Comparison of ENCODE assay signal across 8 cellular contexts in genomic region chr9:95462419-95463121, GRCh38.
DNase-seq lines count a peak whose midpoint lies in the region; ATAC-seq and TF ChIP-seq lines count a peak whose summit lies in the region.

No MANE protein-coding gene starts in this region.

- H3K4me3 ChIP-seq in AG09309 (ENCODE audit: control insufficient read depth, low read depth, low read length), result peak overlapping the region; percentile 16

- peaks cover 78% of the 10 kb centered on the region for H3K4me1 Mint-ChIP-seq in nephron
- H3K4me1 Mint-ChIP-seq in stimulated activated naive CD8-positive, alpha-beta T cell treated with anti-CD3 and anti-CD28 coated beads, Interleukin-15, Interleukin-2, amounts not matched to agents 100 ng/mL and 50 ng/mL, for 24 hours (ENCODE audit: low read depth), result peaks cover 33% of the 10 kb centered on the region

- ATAC-seq in GM19043 (IDR thresholded peaks at IDR 0.05; ENCODE audit: low read depth, unreplicated experiment), result peak; percentile 97
- ATAC-seq in HG03354 (IDR thresholded peaks at IDR 0.05; ENCODE audit: poor library complexity, severe bottlenecking, unreplicated experiment), result peak; percentile 91

- H3K4me3 Mint-ChIP-seq in nephron, result peak overlapping the region; percentile 59 to 71 (median 70)
- peak overlapping the region; percentile 85 for H3K4me3 Mint-ChIP-seq in stimulated activated naive CD8-positive, alpha-beta T cell treated with anti-CD3 and anti-CD28 coated beads, Interleukin-15, Interleukin-2, amounts not matched to agents 100 ng/mL and 50 ng/mL, for 24 hours

- no peaks in the 10 kb centered on the region for H3K9me3 Mint-ChIP-seq in nephron
- H3K9me3 Mint-ChIP-seq in stimulated activated naive CD8-positive, alpha-beta T cell treated with anti-CD3 and anti-CD28 coated beads, Interleukin-15, Interleukin-2, amounts not matched to agents 100 ng/mL and 50 ng/mL, for 24 hours, result no peaks in the 10 kb centered on the region

- no peak for TF ChIP-seq CTCF in AG09309 (IDR thresholded peaks at IDR 0.05; ENCODE audit: control insufficient read depth, insufficient read depth, low read depth, low read length, missing control alignments)
- no peak for TF ChIP-seq CTCF in nephron (IDR thresholded peaks at IDR 0.05; ENCODE audit: unreplicated experiment in 3 of 3)

- H3K27ac Mint-ChIP-seq in nephron, result peak overlapping the region; percentile 92 to 95 (median 93)
- H3K27ac Mint-ChIP-seq in stimulated activated naive CD8-positive, alpha-beta T cell treated with anti-CD3 and anti-CD28 coated beads, Interleukin-15, Interleukin-2, amounts not matched to agents 100 ng/mL and 50 ng/mL, for 24 hours, result peak overlapping the region; percentile 93

- no peaks in the 10 kb centered on the region for H3K27me3 Mint-ChIP-seq in nephron (ENCODE audit: low read depth)
- peaks cover 4% of the 10 kb centered on the region for H3K27me3 Mint-ChIP-seq in stimulated activated naive CD8-positive, alpha-beta T cell treated with anti-CD3 and anti-CD28 coated beads, Interleukin-15, Interleukin-2, amounts not matched to agents 100 ng/mL and 50 ng/mL, for 24 hours

- H3K36me3 Mint-ChIP-seq in nephron (ENCODE audit: low read depth), result peaks cover 72% of the 10 kb centered on the region
- H3K36me3 Mint-ChIP-seq in stimulated activated naive CD8-positive, alpha-beta T cell treated with anti-CD3 and anti-CD28 coated beads, Interleukin-15, Interleukin-2, amounts not matched to agents 100 ng/mL and 50 ng/mL, for 24 hours (ENCODE audit: low read depth), result peaks cover 21% of the 10 kb centered on the region

- peak; percentile 55 for DNase-seq in AG09309 (ENCODE audit: low read depth)
- peak; percentile 85 for DNase-seq in NOMO-1 treated with dmso at 0.1 percent for 144 hours (lab: John Stamatoyannopoulos, UW; ENCODE audit: unreplicated experiment)
- DNase-seq in activated T-cell treated with anti-CD3 and anti-CD28 coated beads for 1 hour (ENCODE audit: low read depth), result peak; percentile 37
- peak; percentile 16 for DNase-seq in epithelial cell of prostate (ENCODE audit: low read depth, low spot score)

- peak overlapping the region; percentile 6 for H3K27ac ChIP-seq in epithelial cell of prostate

Comparison
In these comparisons a context has a peak if more than half of its experiments do, and no peak if none do; other contexts are left out.
1. Peak in every context shown above with its lines: DNase-seq, ATAC-seq, H3K4me3 ChIP-seq and H3K27ac ChIP-seq.
2. DNase-seq: peak in every context shown above with its lines; median percentile 85 in NOMO-1 treated with dmso at 0.1 percent for 144 hours; 55 in AG09309; 37 in activated T-cell treated with anti-CD3 and anti-CD28 coated beads for 1 hour; 16 in epithelial cell of prostate.